ENCODE assay signal across 17 cellular contexts in genomic region chr1:204146965-204147364, GRCh38. TPM values are rescaled to one million over a fixed set of nuclear protein-coding genes. Genes with fewer than 3 reads are reported as not detected.
"Had no signal": no experiment of that assay in that cellular context is flagged by ENCODE, and none has a peak within 500 bp of the region (broad histone marks: within the 10 kb centered on the region; RNA-seq: fewer than 3 reads in every experiment).

No MANE protein-coding gene starts in this region.

- DNase-seq: activated CD4-positive, alpha-beta memory T cell treated with anti-CD3 and anti-CD28 coated beads for 36 hours; activated CD8-positive, alpha-beta memory T cell treated with anti-CD3 and anti-CD28 coated beads, Interleukin-2, amount 10 ng/mL, durations not matched to agents 7 days and 5 days; activated effector memory CD4-positive, alpha-beta T cell treated with Interleukin-2 at 50 U/mL for 16 hours; activated T-cell treated with anti-CD3 and anti-CD28 coated beads, Interleukin-2, amount 50 U/mL, for 1 hour; colonic mucosa; left ventricle myocardium inferior; natural killer cell; stimulated activated naive CD8-positive, alpha-beta T cell treated with anti-CD3 and anti-CD28 coated beads, Interleukin-15, Interleukin-2, amounts not matched to agents 100 U/mL and 50 U/mL, for 24 hours; T-helper 1 cell; T1000 had no signal

- H3K4me3 ChIP-seq: colonic mucosa, left ventricle myocardium inferior, right atrium auricular region, skin epidermis, upper lobe of left lung had no signal

- H3K36me3 Mint-ChIP-seq: activated CD8-positive, alpha-beta memory T cell treated with anti-CD3 and anti-CD28 coated beads, Interleukin-2, amount 10 ng/mL, durations not matched to agents 7 days and 5 days; activated naive CD4-positive, alpha-beta T cell treated with anti-CD3 and anti-CD28 coated beads, Interleukin-2, amount 50 U/mL, for 72 hours; natural killer cell had no signal

- ATAC-seq: activated CD8-positive, alpha-beta memory T cell treated with anti-CD3 and anti-CD28 coated beads, Interleukin-2, amount 10 ng/mL, durations not matched to agents 7 days and 5 days; activated naive CD4-positive, alpha-beta T cell treated with anti-CD3 and anti-CD28 coated beads, Interleukin-2, amount 50 U/mL, for 72 hours; esophagus mucosa; natural killer cell; stimulated activated naive CD8-positive, alpha-beta T cell treated with anti-CD3 and anti-CD28 coated beads, Interleukin-15, Interleukin-2, amounts not matched to agents 100 U/mL and 50 U/mL, for 24 hours had no signal

- H3K9me3 Mint-ChIP-seq: activated CD4-positive, alpha-beta memory T cell treated with anti-CD3 and anti-CD28 coated beads for 36 hours; activated naive CD4-positive, alpha-beta T cell treated with anti-CD3 and anti-CD28 coated beads, Interleukin-2, amount 50 U/mL, for 72 hours; natural killer cell had no signal

- H3K4me1 ChIP-seq: colonic mucosa had no signal

- H3K4me3 Mint-ChIP-seq: activated CD4-positive, alpha-beta memory T cell treated with anti-CD3 and anti-CD28 coated beads for 36 hours; activated CD8-positive, alpha-beta memory T cell treated with anti-CD3 and anti-CD28 coated beads, Interleukin-2, amount 10 ng/mL, durations not matched to agents 7 days and 5 days; natural killer cell had no signal

- H3K9me3 ChIP-seq: colonic mucosa, left ventricle myocardium inferior, right atrium auricular region, upper lobe of left lung had no signal

- H3K27ac Mint-ChIP-seq: activated CD4-positive, alpha-beta memory T cell treated with anti-CD3 and anti-CD28 coated beads for 36 hours; activated CD8-positive, alpha-beta memory T cell treated with anti-CD3 and anti-CD28 coated beads, Interleukin-2, amount 10 ng/mL, durations not matched to agents 7 days and 5 days had no signal

- H3K27me3 Mint-ChIP-seq: activated CD4-positive, alpha-beta memory T cell treated with anti-CD3 and anti-CD28 coated beads for 36 hours had no signal

- H3K27ac ChIP-seq: colonic mucosa, left ventricle myocardium inferior, right atrium auricular region, upper lobe of left lung had no signal

- H3K36me3 ChIP-seq: colonic mucosa, left ventricle myocardium inferior, right atrium auricular region had no signal

- H3K27me3 ChIP-seq: right atrium auricular region had no signal

- H3K4me1 Mint-ChIP-seq: activated CD8-positive, alpha-beta memory T cell treated with anti-CD3 and anti-CD28 coated beads, Interleukin-2, amount 10 ng/mL, durations not matched to agents 7 days and 5 days; natural killer cell had no signal

RNA-seq across cellular contexts. Expression of gene ETNK2, which starts 4.9 kb away (rescaled TPM):
- total RNA-seq: activated CD8-positive, alpha-beta memory T cell treated with anti-CD3 and anti-CD28 coated beads, Interleukin-2, amount 10 ng/mL, durations not matched to agents 7 days and 5 days had no signal

RNA-seq across cellular contexts. Expression of gene REN, which starts 19.2 kb away (rescaled TPM):
- total RNA-seq: activated CD4-positive, alpha-beta memory T cell treated with anti-CD3 and anti-CD28 coated beads for 36 hours; activated CD8-positive, alpha-beta memory T cell treated with anti-CD3 and anti-CD28 coated beads, Interleukin-2, amount 10 ng/mL, durations not matched to agents 7 days and 5 days; activated naive CD4-positive, alpha-beta T cell treated with anti-CD3 and anti-CD28 coated beads, Interleukin-2, amount 50 U/mL, for 72 hours; cardiac septum; esophagus mucosa; left ventricle myocardium inferior; natural killer cell had no signal
- polyA plus RNA-seq: keratinocyte had no signal

RNA-seq across cellular contexts. Expression of gene KISS1, which starts 49.3 kb away (rescaled TPM):
- total RNA-seq: activated CD4-positive, alpha-beta memory T cell treated with anti-CD3 and anti-CD28 coated beads for 36 hours; activated CD8-positive, alpha-beta memory T cell treated with anti-CD3 and anti-CD28 coated beads, Interleukin-2, amount 10 ng/mL, durations not matched to agents 7 days and 5 days; cardiac septum; esophagus mucosa; left ventricle myocardium inferior; natural killer cell; right atrium auricular region had no signal
- polyA plus RNA-seq: keratinocyte had no signal
